ENCODE assay signal across 25 cellular contexts in the genomic region with DNA sequence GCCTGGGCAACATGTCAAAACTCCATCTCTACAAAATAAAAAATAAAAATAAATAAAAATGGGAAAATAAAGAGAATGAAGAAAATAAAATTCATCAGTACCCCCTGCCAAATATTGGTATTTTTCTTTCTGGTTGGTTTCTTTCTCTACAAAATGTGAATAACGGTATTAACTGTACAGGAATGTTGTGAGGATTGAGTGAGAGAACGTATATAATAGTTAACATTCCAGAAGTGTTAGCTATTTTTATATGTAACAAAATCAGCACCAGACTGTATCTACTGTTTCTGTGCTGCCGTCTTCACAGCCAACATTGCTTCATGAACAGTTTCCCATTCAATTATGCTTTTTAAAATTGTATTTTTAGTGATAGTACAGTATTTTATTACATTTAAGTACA. TPM values are rescaled to one million over a fixed set of nuclear protein-coding genes. Genes with fewer than 3 reads are reported as not detected.
"Had no signal": no experiment of that assay in that cellular context is flagged by ENCODE, and none has a peak within 500 bp of the region (broad histone marks: within the 10 kb centered on the region; RNA-seq: fewer than 3 reads in every experiment).

No MANE protein-coding gene starts in this region.

- H3K27ac Mint-ChIP-seq: activated B cell treated with CpG ODN at 0.5 μM for 24 hours; activated CD4-positive, alpha-beta memory T cell treated with anti-CD3 and anti-CD28 coated beads for 36 hours; activated naive CD8-positive, alpha-beta T cell treated with anti-CD3 and anti-CD28 coated beads for 36 hours; dendritic cell treated with granulocyte-macrophage colony-stimulating factor and Interleukin-4, amounts not matched to agents 40 ng/mL and 50 ng/mL, for 4 days; nephron progenitor cell; stimulated activated naive CD8-positive, alpha-beta T cell treated with anti-CD3 and anti-CD28 coated beads, Interleukin-15, amount 100 ng/mL, for 72 hours had no signal

- H3K36me3 ChIP-seq: brain microvascular endothelial cell, esophagus muscularis mucosa, lower lobe of right lung, suprapubic skin had no signal

- H3K36me3 Mint-ChIP-seq: activated CD4-positive, alpha-beta memory T cell treated with anti-CD3 and anti-CD28 coated beads for 36 hours; activated naive CD8-positive, alpha-beta T cell treated with anti-CD3 and anti-CD28 coated beads for 36 hours had no signal

- H3K9me3 Mint-ChIP-seq: dendritic cell treated with granulocyte-macrophage colony-stimulating factor and Interleukin-4, amounts not matched to agents 40 ng/mL and 50 ng/mL, for 4 days had no signal

- H3K9me3 ChIP-seq: esophagus muscularis mucosa, lower lobe of right lung, psoas muscle, suprapubic skin had no signal

- H3K4me3 Mint-ChIP-seq: activated B cell treated with CpG ODN at 0.5 μM for 24 hours; activated CD4-positive, alpha-beta memory T cell treated with anti-CD3 and anti-CD28 coated beads for 36 hours; activated naive CD8-positive, alpha-beta T cell treated with anti-CD3 and anti-CD28 coated beads for 36 hours; dendritic cell treated with granulocyte-macrophage colony-stimulating factor and Interleukin-4, amounts not matched to agents 40 ng/mL and 50 ng/mL, for 4 days; stimulated activated naive CD8-positive, alpha-beta T cell treated with anti-CD3 and anti-CD28 coated beads, Interleukin-15, amount 100 ng/mL, for 72 hours had no signal

- H3K27me3 ChIP-seq: brain microvascular endothelial cell, suprapubic skin had no signal

- H3K4me3 ChIP-seq: esophagus muscularis mucosa, lower lobe of right lung, psoas muscle, skin epidermis, suprapubic skin had no signal

- ATAC-seq: left colon; lower lobe of right lung; psoas muscle; right cardiac atrium; stimulated activated naive CD8-positive, alpha-beta T cell treated with anti-CD3 and anti-CD28 coated beads, Interleukin-15, amount 100 ng/mL, for 72 hours had no signal

- DNase-seq: activated B cell treated with CpG ODN at 0.5 μM for 24 hours; activated CD4-positive, alpha-beta memory T cell treated with anti-CD3 and anti-CD28 coated beads for 36 hours; activated CD4-positive, alpha-beta T cell treated with anti-CD3 and anti-CD28 coated beads for 4 hours; activated naive CD8-positive, alpha-beta T cell treated with anti-CD3 and anti-CD28 coated beads for 36 hours; brain microvascular endothelial cell; central memory CD4-positive, alpha-beta T cell; effector CD8-positive, alpha-beta T cell; foreskin fibroblast; hippocampal formation; left colon; lower lobe of right lung; nephron progenitor cell; occipital lobe; psoas muscle; right cardiac atrium; stimulated activated CD4-positive, alpha-beta T cell treated with anti-CD3 and anti-CD28 coated beads, Interleukin-4, amount 100 ng/mL, for 1 hour; stimulated activated naive CD8-positive, alpha-beta T cell treated with anti-CD3 and anti-CD28 coated beads, Interleukin-15, amount 100 ng/mL, for 72 hours; T-helper 1 cell; T-helper 9 cell; trophoblast cell had no signal

RNA-seq across cellular contexts. Expression of gene RNU6-1, which starts 25.5 kb away (rescaled TPM):
- total RNA-seq: activated B cell treated with CpG ODN at 0.5 μM for 24 hours; activated CD4-positive, alpha-beta memory T cell treated with anti-CD3 and anti-CD28 coated beads for 36 hours; activated naive CD8-positive, alpha-beta T cell treated with anti-CD3 and anti-CD28 coated beads for 36 hours; esophagus muscularis mucosa; glomerular endothelial cell; left colon; lower lobe of right lung; occipital lobe; psoas muscle; right cardiac atrium; suprapubic skin had no signal

RNA-seq across cellular contexts. Expression of gene SKOR1, which starts 40.0 kb away (rescaled TPM):
- total RNA-seq: glomerular endothelial cell had no signal
